ENCODE assay signal across 18 cellular contexts in the genomic region with DNA sequence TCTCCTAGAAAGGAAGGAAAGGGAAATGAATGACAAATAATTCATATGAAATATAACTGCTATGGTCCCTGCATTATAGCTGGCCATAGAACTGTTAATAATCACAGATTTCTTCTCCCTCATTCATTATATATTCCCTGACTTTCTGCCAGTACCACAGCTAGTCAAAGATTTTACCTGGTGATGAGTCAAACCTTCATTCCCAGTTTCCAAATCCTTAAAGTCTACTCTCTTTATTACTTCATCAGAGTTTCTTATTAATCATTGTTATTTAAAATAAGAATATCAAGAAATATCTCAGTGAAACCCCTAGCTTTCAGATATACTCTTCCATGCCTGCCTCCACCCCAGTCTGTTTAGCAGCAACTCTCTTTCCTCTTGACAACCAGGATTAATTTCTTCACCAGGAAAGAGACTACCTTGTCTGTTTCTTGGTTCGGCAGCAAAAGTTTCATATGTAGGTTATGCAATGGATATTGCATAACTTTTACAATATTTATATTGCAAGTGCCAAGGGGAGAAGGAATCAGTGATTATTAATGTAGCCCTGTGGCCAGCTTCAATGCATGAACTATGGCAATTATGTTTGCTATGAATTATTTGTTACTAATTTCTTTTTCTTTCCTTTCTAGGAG.
DNase-seq lines count a peak whose midpoint lies in the region; FAIRE-seq and TF ChIP-seq lines count a peak whose summit lies in the region.
"Had no signal": no experiment of that assay in that cellular context is flagged by ENCODE, and none has a peak within 500 bp of the region (broad histone marks: within the 10 kb centered on the region; RNA-seq: fewer than 3 reads in every experiment).

No MANE protein-coding gene starts in this region.

- H3K9me3 ChIP-seq in breast epithelium (no peaks in the 10 kb centered on the region), astrocyte (ENCODE audit: insufficient read depth, low read depth, low read length) (no peaks in the 10 kb centered on the region)

- no peak overlapping the region for H2AFZ ChIP-seq in astrocyte (ENCODE audit: low read depth, low read length)

- no peak overlapping the region for H3K4me2 ChIP-seq in astrocyte (ENCODE audit: low read length)

- H3K4me1 Mint-ChIP-seq in MCF 10A (ENCODE audit: insufficient read depth, unreplicated experiment): peaks cover 39% of the 10 kb centered on the region
- peaks cover 23% of the 10 kb centered on the region for H3K4me1 Mint-ChIP-seq in astrocyte (ENCODE audit: low read depth, unreplicated experiment)
- H3K4me1 Mint-ChIP-seq: IgD-negative memory B cell had no signal

- DNase-seq in MCF 10A (ENCODE audit: unreplicated experiment): peak; percentile 77
- DNase-seq in breast epithelium (ENCODE audit: low spot score in 2 of 2): no peak
- DNase-seq in astrocyte (ENCODE audit: low read depth): peak; percentile 23
- DNase-seq in fibroblast of peridontal ligament (ENCODE audit: extremely low read depth): peak; percentile 19
- DNase-seq in UCSD-AML1 (lab: John Stamatoyannopoulos, UW; ENCODE audit: unreplicated experiment): no peak
- no peak for DNase-seq in GF-D8 (lab: John Stamatoyannopoulos, UW)
- DNase-seq in retina: no peak
- DNase-seq in stimulated activated CD4-positive, alpha-beta T cell treated with anti-CD3 and anti-CD28 coated beads, Interleukin-15, amount 100 ng/mL, for 24 hours: no peak
- DNase-seq: 8988T, COR-L47, NCI-H1092 treated with DMSO at 0.1 percent for 48 hours, NCI-H187 treated with DMSO at 0.1 percent for 48 hours, NCI-H2171, NCI-H510A, SIG-M5 had no signal

- no peak for TF ChIP-seq POLR2A in breast epithelium (IDR thresholded peaks at IDR 0.05)

- H4K20me1 ChIP-seq in astrocyte (ENCODE audit: insufficient read depth, low read length): no peaks in the 10 kb centered on the region

- TF ChIP-seq CTCF in MCF 10A (IDR thresholded peaks at IDR 0.05; ENCODE audit: unreplicated experiment) (no peak), breast epithelium (IDR thresholded peaks at IDR 0.05) (no peak), astrocyte (IDR thresholded peaks at IDR 0.05; ENCODE audit: insufficient read depth, low read depth, low read length) (no peak)

- intact Hi-C loops in MCF 10A (cut with micrococcal nuclease) (loop anchor here (10.0 kb wide), 2 partner anchors 71 to 131 kb away; no protein-coding TSS in a partner anchor), breast epithelium (cut with DNase I; ENCODE audit: low total_unique reads) (no loop called here)

- H3K9me3 Mint-ChIP-seq in MCF 10A (ENCODE audit: unreplicated experiment) (peaks cover 7% of the 10 kb centered on the region), astrocyte (ENCODE audit: unreplicated experiment) (no peaks in the 10 kb centered on the region)

- no peaks in the 10 kb centered on the region for H3K36me3 Mint-ChIP-seq in MCF 10A (ENCODE audit: insufficient read depth, unreplicated experiment)
- H3K36me3 Mint-ChIP-seq in astrocyte (ENCODE audit: low read depth, unreplicated experiment): no peaks in the 10 kb centered on the region
- H3K36me3 Mint-ChIP-seq: IgD-negative memory B cell had no signal

- H3K4me3 ChIP-seq in breast epithelium: no peak overlapping the region
- no peak overlapping the region for H3K4me3 ChIP-seq in astrocyte (ENCODE audit: insufficient read depth, low read depth, low read length)

- POLR2A ChIA-PET in MCF 10A (lab: Yijun Ruan, JAX): interaction anchor here (0.7 to 4.9 kb wide), 14 partner anchors 9 to 400 kb away, joined by 3 to 34 read pairs (median 3); no protein-coding TSS in a partner anchor

- no peak overlapping the region for H3K9ac ChIP-seq in astrocyte (ENCODE audit: low read length)

- FAIRE-seq in astrocyte (lab: Jason Lieb, UNC): no peak
- FAIRE-seq: GM12891 had no signal

- H3K36me3 ChIP-seq in breast epithelium (no peaks in the 10 kb centered on the region), astrocyte (ENCODE audit: insufficient read depth, low read length) (no peaks in the 10 kb centered on the region)

- no peaks in the 10 kb centered on the region for H3K27me3 ChIP-seq in breast epithelium
- H3K27me3 ChIP-seq in astrocyte (ENCODE audit: insufficient read depth, low read length): no peaks in the 10 kb centered on the region

- H3K27me3 Mint-ChIP-seq in MCF 10A (ENCODE audit: insufficient read depth, unreplicated experiment) (no peaks in the 10 kb centered on the region), astrocyte (ENCODE audit: low read depth, unreplicated experiment) (no peaks in the 10 kb centered on the region)
- H3K27me3 Mint-ChIP-seq: IgD-negative memory B cell had no signal

- H3K4me3 Mint-ChIP-seq in MCF 10A (ENCODE audit: unreplicated experiment): peak overlapping the region; percentile 64
- H3K4me3 Mint-ChIP-seq in astrocyte (ENCODE audit: unreplicated experiment): no peak overlapping the region
- H3K4me3 Mint-ChIP-seq: IgD-negative memory B cell had no signal

- H3K79me2 ChIP-seq in astrocyte (ENCODE audit: insufficient read depth, low read length): no peaks in the 10 kb centered on the region

- CTCF ChIA-PET in MCF 10A (lab: Yijun Ruan, JAX): interaction anchor here (0.7 to 1.7 kb wide), 9 partner anchors 10 to 997 kb away, joined by 3 to 4 read pairs (median 3); no protein-coding TSS in a partner anchor

- no TSS peak for BruUV-seq in MCF 10A (replicated peaks; lab: Mats Ljungman, UMichigan)

- H3K4me1 ChIP-seq in breast epithelium (no peaks in the 10 kb centered on the region), astrocyte (ENCODE audit: insufficient read depth, low read length) (peaks cover 17% of the 10 kb centered on the region)

- H3K27ac ChIP-seq in breast epithelium (no peak overlapping the region), astrocyte (ENCODE audit: low read depth, low read length) (no peak overlapping the region)
- H3K27ac ChIP-seq: C4-2B had no signal

- H3K27ac Mint-ChIP-seq in MCF 10A (ENCODE audit: low read depth, unreplicated experiment) (peak overlapping the region; percentile 73), astrocyte (ENCODE audit: unreplicated experiment) (peak overlapping the region; percentile 49)
- H3K27ac Mint-ChIP-seq: IgD-negative memory B cell had no signal

Comparison
In these comparisons a context has a peak if more than half of its experiments do, and no peak if none do; other contexts are left out.
1. DNase-seq: peak in MCF 10A (single experiment), astrocyte (single experiment) and fibroblast of peridontal ligament (single experiment); none in breast epithelium (0 of 2), UCSD-AML1 (single experiment), GF-D8 (single experiment), retina (single experiment) and stimulated activated CD4-positive, alpha-beta T cell treated with anti-CD3 and anti-CD28 coated beads, Interleukin-15, amount 100 ng/mL, for 24 hours (single experiment).